ENCODE assay signal across 1 cellular context in the genomic region with DNA sequence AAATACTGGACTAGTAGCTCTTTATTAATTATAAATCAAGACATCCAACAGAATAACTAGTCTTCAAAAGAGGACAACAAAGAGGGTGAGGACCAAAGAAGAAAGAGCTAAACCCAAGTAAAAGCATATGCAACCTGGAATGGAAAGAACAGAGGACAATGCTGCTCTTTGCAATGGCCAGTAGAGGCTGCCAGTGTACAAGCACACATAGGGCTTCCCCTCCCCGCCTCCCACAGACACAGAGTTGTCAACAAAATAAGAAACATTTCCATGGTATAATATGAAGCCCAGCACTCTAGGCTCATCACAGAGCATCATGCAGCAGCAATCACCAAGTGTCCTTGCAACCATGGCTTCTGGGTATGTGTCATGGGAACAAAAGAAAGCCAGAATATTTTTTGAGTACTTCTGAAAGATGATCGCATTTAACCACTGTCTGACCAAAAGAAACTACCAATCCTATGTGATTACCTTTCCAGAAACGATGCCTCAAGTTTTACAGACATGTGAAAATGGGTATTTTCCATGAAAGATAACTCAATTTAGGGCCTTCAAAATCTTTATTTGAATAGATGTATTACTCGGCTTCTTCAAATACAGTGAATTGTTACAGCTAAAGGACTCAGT.
TF ChIP-seq lines count a peak whose summit lies in the region.

No MANE protein-coding gene starts in this region.

TF ChIP-seq in H1, 55 proteins besides CTCF, POLR2A, EP300 and RAD21:
- TF ChIP-seq, protein P1, sequence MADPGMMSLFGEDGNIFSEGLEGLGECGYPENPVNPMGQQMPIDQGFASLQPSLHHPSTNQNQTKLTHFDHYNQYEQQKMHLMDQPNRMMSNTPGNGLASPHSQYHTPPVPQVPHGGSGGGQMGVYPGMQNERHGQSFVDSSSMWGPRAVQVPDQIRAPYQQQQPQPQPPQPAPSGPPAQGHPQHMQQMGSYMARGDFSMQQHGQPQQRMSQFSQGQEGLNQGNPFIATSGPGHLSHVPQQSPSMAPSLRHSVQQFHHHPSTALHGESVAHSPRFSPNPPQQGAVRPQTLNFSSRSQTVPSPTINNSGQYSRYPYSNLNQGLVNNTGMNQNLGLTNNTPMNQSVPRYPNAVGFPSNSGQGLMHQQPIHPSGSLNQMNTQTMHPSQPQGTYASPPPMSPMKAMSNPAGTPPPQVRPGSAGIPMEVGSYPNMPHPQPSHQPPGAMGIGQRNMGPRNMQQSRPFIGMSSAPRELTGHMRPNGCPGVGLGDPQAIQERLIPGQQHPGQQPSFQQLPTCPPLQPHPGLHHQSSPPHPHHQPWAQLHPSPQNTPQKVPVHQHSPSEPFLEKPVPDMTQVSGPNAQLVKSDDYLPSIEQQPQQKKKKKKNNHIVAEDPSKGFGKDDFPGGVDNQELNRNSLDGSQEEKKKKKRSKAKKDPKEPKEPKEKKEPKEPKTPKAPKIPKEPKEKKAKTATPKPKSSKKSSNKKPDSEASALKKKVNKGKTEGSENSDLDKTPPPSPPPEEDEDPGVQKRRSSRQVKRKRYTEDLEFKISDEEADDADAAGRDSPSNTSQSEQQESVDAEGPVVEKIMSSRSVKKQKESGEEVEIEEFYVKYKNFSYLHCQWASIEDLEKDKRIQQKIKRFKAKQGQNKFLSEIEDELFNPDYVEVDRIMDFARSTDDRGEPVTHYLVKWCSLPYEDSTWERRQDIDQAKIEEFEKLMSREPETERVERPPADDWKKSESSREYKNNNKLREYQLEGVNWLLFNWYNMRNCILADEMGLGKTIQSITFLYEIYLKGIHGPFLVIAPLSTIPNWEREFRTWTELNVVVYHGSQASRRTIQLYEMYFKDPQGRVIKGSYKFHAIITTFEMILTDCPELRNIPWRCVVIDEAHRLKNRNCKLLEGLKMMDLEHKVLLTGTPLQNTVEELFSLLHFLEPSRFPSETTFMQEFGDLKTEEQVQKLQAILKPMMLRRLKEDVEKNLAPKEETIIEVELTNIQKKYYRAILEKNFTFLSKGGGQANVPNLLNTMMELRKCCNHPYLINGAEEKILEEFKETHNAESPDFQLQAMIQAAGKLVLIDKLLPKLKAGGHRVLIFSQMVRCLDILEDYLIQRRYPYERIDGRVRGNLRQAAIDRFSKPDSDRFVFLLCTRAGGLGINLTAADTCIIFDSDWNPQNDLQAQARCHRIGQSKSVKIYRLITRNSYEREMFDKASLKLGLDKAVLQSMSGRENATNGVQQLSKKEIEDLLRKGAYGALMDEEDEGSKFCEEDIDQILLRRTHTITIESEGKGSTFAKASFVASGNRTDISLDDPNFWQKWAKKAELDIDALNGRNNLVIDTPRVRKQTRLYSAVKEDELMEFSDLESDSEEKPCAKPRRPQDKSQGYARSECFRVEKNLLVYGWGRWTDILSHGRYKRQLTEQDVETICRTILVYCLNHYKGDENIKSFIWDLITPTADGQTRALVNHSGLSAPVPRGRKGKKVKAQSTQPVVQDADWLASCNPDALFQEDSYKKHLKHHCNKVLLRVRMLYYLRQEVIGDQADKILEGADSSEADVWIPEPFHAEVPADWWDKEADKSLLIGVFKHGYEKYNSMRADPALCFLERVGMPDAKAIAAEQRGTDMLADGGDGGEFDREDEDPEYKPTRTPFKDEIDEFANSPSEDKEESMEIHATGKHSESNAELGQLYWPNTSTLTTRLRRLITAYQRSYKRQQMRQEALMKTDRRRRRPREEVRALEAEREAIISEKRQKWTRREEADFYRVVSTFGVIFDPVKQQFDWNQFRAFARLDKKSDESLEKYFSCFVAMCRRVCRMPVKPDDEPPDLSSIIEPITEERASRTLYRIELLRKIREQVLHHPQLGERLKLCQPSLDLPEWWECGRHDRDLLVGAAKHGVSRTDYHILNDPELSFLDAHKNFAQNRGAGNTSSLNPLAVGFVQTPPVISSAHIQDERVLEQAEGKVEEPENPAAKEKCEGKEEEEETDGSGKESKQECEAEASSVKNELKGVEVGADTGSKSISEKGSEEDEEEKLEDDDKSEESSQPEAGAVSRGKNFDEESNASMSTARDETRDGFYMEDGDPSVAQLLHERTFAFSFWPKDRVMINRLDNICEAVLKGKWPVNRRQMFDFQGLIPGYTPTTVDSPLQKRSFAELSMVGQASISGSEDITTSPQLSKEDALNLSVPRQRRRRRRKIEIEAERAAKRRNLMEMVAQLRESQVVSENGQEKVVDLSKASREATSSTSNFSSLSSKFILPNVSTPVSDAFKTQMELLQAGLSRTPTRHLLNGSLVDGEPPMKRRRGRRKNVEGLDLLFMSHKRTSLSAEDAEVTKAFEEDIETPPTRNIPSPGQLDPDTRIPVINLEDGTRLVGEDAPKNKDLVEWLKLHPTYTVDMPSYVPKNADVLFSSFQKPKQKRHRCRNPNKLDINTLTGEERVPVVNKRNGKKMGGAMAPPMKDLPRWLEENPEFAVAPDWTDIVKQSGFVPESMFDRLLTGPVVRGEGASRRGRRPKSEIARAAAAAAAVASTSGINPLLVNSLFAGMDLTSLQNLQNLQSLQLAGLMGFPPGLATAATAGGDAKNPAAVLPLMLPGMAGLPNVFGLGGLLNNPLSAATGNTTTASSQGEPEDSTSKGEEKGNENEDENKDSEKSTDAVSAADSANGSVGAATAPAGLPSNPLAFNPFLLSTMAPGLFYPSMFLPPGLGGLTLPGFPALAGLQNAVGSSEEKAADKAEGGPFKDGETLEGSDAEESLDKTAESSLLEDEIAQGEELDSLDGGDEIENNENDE (IDR thresholded peaks at IDR 0.05; ENCODE audit: insufficient replicate concordance, low read length): peak; percentile 15
- no peak for TF ChIP-seq JUN (IDR thresholded peaks at IDR 0.05; ENCODE audit: low read depth, low read length)
- TF ChIP-seq KDM4A (IDR thresholded peaks at IDR 0.05; ENCODE audit: low read depth, low read length, severe bottlenecking): no peak
- TF ChIP-seq PHF8 (conservative IDR thresholded peaks at IDR 0.05; ENCODE audit: low read depth, low read length): no peak
- TF ChIP-seq YY1 (IDR thresholded peaks at IDR 0.05; ENCODE audit: low read depth, low read length): no peak
